In genomic region chr15:58741032-58741431, GRCh38 we compare ENCODE assay signal across 1 cellular context.
A peak's percentile ranks its signal among the peaks of the same experiment; 100 is the strongest.
TF ChIP-seq lines count a peak whose summit lies in the region.

No MANE protein-coding gene starts in this region.

TF ChIP-seq in K562, 482 proteins besides CTCF, POLR2A, EP300 and RAD21:
- TF ChIP-seq PKNOX1 (IDR thresholded peaks at IDR 0.05): 0 out of 2 replicates have a peak, but pooled peaks have one; percentile 20
- TF ChIP-seq RHOXF2B (CRISPR knock-in tag; conservative IDR thresholded peaks at IDR 0.05): no peak
